Comparison of ENCODE assay signal across 17 cellular contexts in genomic region chr2:44789446-44789845, GRCh38.
A peak's percentile ranks its signal among the peaks of the same experiment; 100 is the strongest.
DNase-seq lines count a peak whose midpoint lies in the region; ATAC-seq and TF ChIP-seq lines count a peak whose summit lies in the region.
"Had no signal": no experiment of that assay in that cellular context is flagged by ENCODE, and none has a peak within 500 bp of the region (broad histone marks: within the 10 kb centered on the region; RNA-seq: fewer than 3 reads in every experiment).

No MANE protein-coding gene starts in this region.

- no peaks in the 10 kb centered on the region for H3K27me3 ChIP-seq in H9 (ENCODE audit: insufficient read depth, low read length)
- no peaks in the 10 kb centered on the region for H3K27me3 ChIP-seq in WERI-Rb-1 (ENCODE audit: insufficient read depth, low read depth, severe bottlenecking)
- H3K27me3 ChIP-seq in endodermal cell (ENCODE audit: control insufficient read depth, insufficient read depth, low read length, poor library complexity, severe bottlenecking): no peaks in the 10 kb centered on the region
- H3K27me3 ChIP-seq: BE2C had no signal

- H3K4me3 ChIP-seq in WERI-Rb-1 (ENCODE audit: low read depth, low read length) (no peak overlapping the region), endodermal cell (ENCODE audit: low read length) (no peak overlapping the region)
- H3K4me3 ChIP-seq: K562 had no signal

- H3K4me1 ChIP-seq in H9 (ENCODE audit: insufficient read depth, low read length): peaks cover 3% of the 10 kb centered on the region; the same call in 1 of the 2 replicates
- H3K4me1 ChIP-seq in endodermal cell (ENCODE audit: control insufficient read depth, insufficient read depth, low read length): peaks cover 11% of the 10 kb centered on the region
- H3K4me1 ChIP-seq: BE2C had no signal

- H3K23ac ChIP-seq in H9 (ENCODE audit: insufficient read length, low read depth, low read length): no peak overlapping the region

- ATAC-seq in sciatic nerve (no peak), GM21515 (IDR thresholded peaks at IDR 0.05; ENCODE audit: unreplicated experiment) (no peak), HG03342 (IDR thresholded peaks at IDR 0.05; ENCODE audit: unreplicated experiment) (no peak)
- ATAC-seq: K562 had no signal

- no peak overlapping the region for H3K27ac ChIP-seq in H9 (ENCODE audit: insufficient read length, low read depth, low read length)
- H3K27ac ChIP-seq in WERI-Rb-1: peak overlapping the region; percentile 89
- H3K27ac ChIP-seq in endodermal cell (ENCODE audit: low read depth, low read length): no peak overlapping the region
- H3K27ac ChIP-seq: C4-2B had no signal

- TF ChIP-seq CTCF in H9 (conservative IDR thresholded peaks at IDR 0.05) (no peak), WERI-Rb-1 (IDR thresholded peaks at IDR 0.05; ENCODE audit: low read depth, low read length) (no peak), endodermal cell (conservative IDR thresholded peaks at IDR 0.05) (no peak)

- H3K56ac ChIP-seq in H9 (ENCODE audit: insufficient read length, low read depth, low read length): no peak overlapping the region

- H3K14ac ChIP-seq in H9 (ENCODE audit: insufficient read depth, low read length): no peak overlapping the region

- no peaks in the 10 kb centered on the region for H3K23me2 ChIP-seq in H9 (ENCODE audit: insufficient read length, low read depth, low read length, poor library complexity, severe bottlenecking)

- H3K9me3 ChIP-seq in H9 (ENCODE audit: control insufficient read depth, low read depth, low read length): no peaks in the 10 kb centered on the region
- peaks cover 8% of the 10 kb centered on the region for H3K9me3 ChIP-seq in WERI-Rb-1 (ENCODE audit: severe bottlenecking)
- H3K9me3 ChIP-seq in endodermal cell (ENCODE audit: control insufficient read depth, low read length): peaks cover 17% of the 10 kb centered on the region
- H3K9me3 ChIP-seq: BE2C had no signal

- H2BK15ac ChIP-seq in H9 (ENCODE audit: low read depth, low read length): no peak overlapping the region

- H2BK120ac ChIP-seq in H9 (ENCODE audit: low read depth, low read length, poor library complexity, severe bottlenecking): no peak overlapping the region

- no peak overlapping the region for H3K9ac ChIP-seq in H9 (ENCODE audit: extremely low read depth, insufficient read length, low read length)
- H3K9ac ChIP-seq in endodermal cell (ENCODE audit: extremely low read depth, low read length, poor library complexity, severe bottlenecking): no peak overlapping the region

- no peaks in the 10 kb centered on the region for H3K79me1 ChIP-seq in H9 (ENCODE audit: insufficient read depth, low read depth, low read length, poor library complexity, severe bottlenecking)

- no peak overlapping the region for H3K4ac ChIP-seq in H9 (ENCODE audit: low read depth, low read length)

- WGBS in H9 (ENCODE audit: extremely low coverage, insufficient read length, low lambda C conversion rate): no CpG with 5 or more reads among the region's 5 CpGs
- WGBS in endodermal cell (ENCODE audit: insufficient coverage in 1 of 2, insufficient read length in 1 of 2), 2 experiments: 58 to 67% methylated on average over 3 to 5 of the region's 5 CpGs

- no peak overlapping the region for H4K91ac ChIP-seq in H9 (ENCODE audit: insufficient read length, low read depth, low read length)

- intact Hi-C loops in sciatic nerve (cut with DNase I): no loop called here

- H3K27ac Mint-ChIP-seq in H9 (peak overlapping the region; percentile 31 to 98 (median 95)), endodermal cell (peak overlapping the region; percentile 97)
- H3K27ac Mint-ChIP-seq: CD4-positive, alpha-beta T cell had no signal

- H4K8ac ChIP-seq in H9 (replicated peaks; ENCODE audit: insufficient read length, low read depth, low read length): no peak overlapping the region

- no peak overlapping the region for H2AK5ac ChIP-seq in H9 (ENCODE audit: insufficient read length, low read length)

- H3K9me3 Mint-ChIP-seq in H9 (peaks cover 10 to 18% of the 10 kb centered on the region in 2 experiments), endodermal cell (peaks cover 24% of the 10 kb centered on the region)

- no peaks in the 10 kb centered on the region for H4K20me1 ChIP-seq in H9 (ENCODE audit: control insufficient read depth, insufficient read depth, insufficient read length)

- no peak overlapping the region for H3T11ph ChIP-seq in H9 (ENCODE audit: low read length)

- H3K36me3 ChIP-seq in WERI-Rb-1 (no peaks in the 10 kb centered on the region), endodermal cell (ENCODE audit: control insufficient read depth, insufficient read depth, low read length) (no peaks in the 10 kb centered on the region)
- H3K36me3 ChIP-seq: BE2C had no signal

- DNase-seq in H9 (no peak), WERI-Rb-1 (no peak), endodermal cell (no peak), putamen (ENCODE audit: low spot score) (peak; percentile 79), NCI-H748 (lab: John Stamatoyannopoulos, UW; ENCODE audit: unreplicated experiment) (no peak), sciatic nerve (ENCODE audit: low spot score) (no peak)
- DNase-seq: ACHN; BE2C; CD4-positive, alpha-beta T cell; DMS153; DMS79; GF-D8; IMR-90 had no signal

- no peak overlapping the region for H3K18ac ChIP-seq in H9 (ENCODE audit: insufficient read length, low read depth, low read length)

- peaks cover 4 to 27% (median 5%) of the 10 kb centered on the region in 3 experiments; a peak in 6 of 7 replicates for H3K36me3 Mint-ChIP-seq in H9 (ENCODE audit: insufficient read depth in 1 of 3, low read depth in 3 of 3)
- peaks cover 13% of the 10 kb centered on the region for H3K36me3 Mint-ChIP-seq in endodermal cell (ENCODE audit: low read depth)

- no peak overlapping the region for H2BK12ac ChIP-seq in H9 (ENCODE audit: insufficient read length, low read depth, low read length)

- H4K5ac ChIP-seq in H9 (ENCODE audit: insufficient read length, low read depth, low read length): no peak overlapping the region

- no peak overlapping the region for H2AFZ ChIP-seq in H9 (ENCODE audit: low read length)

- H3K27me3 Mint-ChIP-seq in H9 (ENCODE audit: low read depth) (peaks cover 12% of the 10 kb centered on the region), endodermal cell (ENCODE audit: insufficient read depth) (peaks cover 2% of the 10 kb centered on the region)

- H2BK20ac ChIP-seq in H9 (ENCODE audit: low read depth, low read length, poor library complexity, severe bottlenecking): no peak overlapping the region

- H3K4me1 Mint-ChIP-seq in H9 (peaks cover 52 to 55% of the 10 kb centered on the region in 2 experiments), endodermal cell (peaks cover 50% of the 10 kb centered on the region)

- H2BK5ac ChIP-seq in H9 (ENCODE audit: insufficient read length, low read length): no peak overlapping the region

- H3K4me3 Mint-ChIP-seq in H9 (peak overlapping the region in 1 of 2 experiments; percentile 24; a peak in 1 of 5 replicates), endodermal cell (no peak overlapping the region)
- H3K4me3 Mint-ChIP-seq: CD4-positive, alpha-beta T cell had no signal

- no peak overlapping the region for H3K4me2 ChIP-seq in H9 (ENCODE audit: insufficient read depth, insufficient read length, low read length)

- H3K79me2 ChIP-seq in H9 (ENCODE audit: insufficient read depth, low read length): no peaks in the 10 kb centered on the region
